In the genomic region with DNA sequence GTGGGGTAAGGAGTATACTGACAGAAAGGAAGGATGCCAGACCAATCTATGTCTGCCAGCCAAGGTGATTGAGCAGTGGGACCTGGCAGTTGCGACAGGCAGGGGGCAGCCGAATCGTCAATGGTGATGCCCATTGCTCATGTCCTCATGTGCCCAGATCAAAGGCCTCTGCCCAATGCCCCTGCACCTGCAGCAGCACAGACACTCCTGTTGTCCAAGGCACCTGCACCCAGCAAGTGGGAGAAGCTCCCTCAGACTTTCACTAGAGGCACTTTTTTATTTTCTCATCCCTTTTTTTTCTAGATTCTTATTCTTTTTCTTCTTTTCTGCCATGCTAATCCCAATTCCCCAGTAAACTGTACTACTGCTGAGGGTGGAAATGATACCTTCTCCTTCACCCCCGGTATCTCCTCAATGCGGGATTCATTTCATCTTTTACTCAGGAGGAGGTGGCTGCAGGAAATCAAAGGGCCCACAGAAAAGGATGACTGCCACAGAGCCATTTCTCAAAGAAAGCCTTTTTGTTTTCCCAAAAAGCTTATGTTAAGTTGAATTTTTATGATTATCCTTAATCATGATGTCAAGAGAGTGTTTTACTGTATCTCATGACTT, we compare ENCODE assay signal across 1 cellular context.
TF ChIP-seq lines count a peak whose summit lies in the region.

No MANE protein-coding gene starts in this region.

TF ChIP-seq in K562, 482 proteins besides CTCF, POLR2A, EP300 and RAD21:
- TF ChIP-seq TBP (optimal IDR thresholded peaks at IDR 0.05; ENCODE audit: low read depth, low read length) (peak; percentile 43), NFRKB (IDR thresholded peaks at IDR 0.05; ENCODE audit: low read depth) (no peak), CBFA2T3 (IDR thresholded peaks at IDR 0.05) (no peak)
